In the genomic region with DNA sequence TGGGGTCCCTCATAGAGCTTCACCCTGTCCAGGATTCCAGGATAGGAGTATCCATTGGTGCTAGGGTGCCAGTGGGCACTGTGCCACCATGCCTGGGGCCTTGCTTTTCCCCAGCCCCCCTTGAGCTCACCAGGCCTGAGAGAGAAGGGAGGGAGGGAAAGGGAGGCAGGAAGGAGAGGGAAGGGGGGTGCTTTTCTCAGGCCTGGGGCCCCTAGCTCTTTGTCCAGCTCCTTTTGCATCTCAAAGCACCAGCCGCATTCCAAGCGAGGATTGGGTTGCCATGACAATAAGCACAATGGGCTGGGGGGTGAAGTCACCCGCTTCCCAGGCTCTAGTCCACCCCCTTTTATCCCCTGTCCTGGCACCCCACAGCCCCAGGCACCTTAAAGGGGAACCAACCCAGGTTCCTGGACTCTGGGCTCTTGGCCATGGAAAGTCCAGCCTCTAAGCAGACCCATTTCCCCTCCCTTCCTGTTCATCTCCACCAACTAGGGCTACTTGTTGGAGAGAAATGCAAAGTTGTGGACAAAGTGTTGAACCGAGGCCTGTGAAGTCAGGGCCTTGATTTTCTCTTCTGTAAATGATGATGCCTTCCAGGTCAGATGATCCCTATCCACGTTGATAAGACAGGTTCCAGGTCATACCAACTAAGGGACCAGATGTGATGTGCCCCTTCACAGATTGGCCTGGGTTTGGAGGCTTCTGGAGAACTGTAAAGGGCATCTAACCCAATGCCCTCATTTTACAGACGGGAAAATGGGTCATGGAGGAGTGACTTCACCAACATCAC, we compare ENCODE assay signal across 11 cellular contexts. TPM values are rescaled to one million over a fixed set of nuclear protein-coding genes. Genes with fewer than 3 reads are reported as not detected.
DNase-seq lines count a peak whose midpoint lies in the region; ATAC-seq and TF ChIP-seq lines count a peak whose summit lies in the region.
"Had no signal": no experiment of that assay in that cellular context is flagged by ENCODE, and none has a peak within 500 bp of the region (broad histone marks: within the 10 kb centered on the region; RNA-seq: fewer than 3 reads in every experiment).

No MANE protein-coding gene starts in this region.

- H3K9me3 Mint-ChIP-seq in naive thymus-derived CD4-positive, alpha-beta T cell, result peaks cover 0 to 2% (median 0%) of the 10 kb centered on the region in 11 donors
- H3K9me3 Mint-ChIP-seq in immature natural killer cell, result no peaks in the 10 kb centered on the region

- H2AFZ ChIP-seq in HCT116 (ENCODE audit: low read depth, low read length, poor library complexity, severe bottlenecking), result no peak overlapping the region

- peaks cover 8 to 35% (median 28%) of the 10 kb centered on the region in 7 donors for H3K4me1 Mint-ChIP-seq in naive thymus-derived CD4-positive, alpha-beta T cell
- peaks cover 23% of the 10 kb centered on the region in 2 donors for H3K4me1 Mint-ChIP-seq in immature natural killer cell

- no peak for TF ChIP-seq RAD21 in HCT116 (IDR thresholded peaks at IDR 0.05; ENCODE audit: low read depth)

- H3K4me1 ChIP-seq in HCT116 (ENCODE audit: control insufficient read depth in 1 of 2, insufficient read depth in 2 of 2, low read length in 2 of 2), result peaks cover 15 to 36% of the 10 kb centered on the region in 2 experiments; a peak in 3 of 4 replicates
- H3K4me1 ChIP-seq in naive thymus-derived CD4-positive, alpha-beta T cell (ENCODE audit: control insufficient read depth in 2 of 2, insufficient read depth in 2 of 2, low read length in 2 of 2), result peaks cover 11 to 25% of the 10 kb centered on the region in 2 donors

- H3K27ac Mint-ChIP-seq in naive thymus-derived CD4-positive, alpha-beta T cell, result peak overlapping the region in 6 of 9 donors; percentile 57 to 89 (median 75)
- H3K27ac Mint-ChIP-seq in immature natural killer cell, result peak overlapping the region in 3 of 6 donors; percentile 58 to 80 (median 73)

- H3K4me3 Mint-ChIP-seq in naive thymus-derived CD4-positive, alpha-beta T cell, result peak overlapping the region in 8 of 10 donors; percentile 21 to 80 (median 54)
- H3K4me3 Mint-ChIP-seq in immature natural killer cell, result peak overlapping the region in 2 of 5 donors; percentile 41 to 77

- H3K4me3 ChIP-seq in AG04450 (ENCODE audit: low read depth, low read length) (peak overlapping the region; percentile 64), HCT116 (replicated peaks in 1 of 2; ENCODE audit: low read depth in 1 of 2, low read length in 2 of 2) (peak overlapping the region; percentile 65 to 66), dorsolateral prefrontal cortex (peak overlapping the region in 50 of 59 donors; percentile 2 to 76 (median 65))
- no peak overlapping the region for H3K4me3 ChIP-seq in naive thymus-derived CD4-positive, alpha-beta T cell (ENCODE audit: low read length)

- H3K27me3 ChIP-seq in AG04450 (ENCODE audit: control insufficient read depth, insufficient read depth, low read length) (no peaks in the 10 kb centered on the region), HCT116 (ENCODE audit: insufficient read depth, low read length) (no peaks in the 10 kb centered on the region), dorsolateral prefrontal cortex (no peaks in the 10 kb centered on the region)
- H3K27me3 ChIP-seq in naive thymus-derived CD4-positive, alpha-beta T cell (ENCODE audit: control insufficient read depth in 2 of 2, insufficient read depth in 2 of 2, low read length in 2 of 2), result no peaks in the 10 kb centered on the region

- no peak for TF ChIP-seq CTCF in AG04450 (IDR thresholded peaks at IDR 0.05; ENCODE audit: low read depth, low read length)
- no peak for TF ChIP-seq CTCF in HCT116 (IDR thresholded peaks at IDR 0.05 in 2 of 3, conservative IDR thresholded peaks at IDR 0.05 in 1 of 3; ENCODE audit: borderline replicate concordance in 1 of 3, insufficient read depth in 1 of 3, low read depth in 2 of 3, low read length in 2 of 3)
- TF ChIP-seq CTCF in dorsolateral prefrontal cortex (IDR thresholded peaks at IDR 0.05 in 54 of 56, conservative IDR thresholded peaks at IDR 0.05 in 2 of 56; ENCODE audit: low read depth in 1 of 56, partially characterized antibody in 56 of 56), result no peak

- POLR2A ChIA-PET in AG04450 (lab: Yijun Ruan, JAX), result no interaction called here
- POLR2A ChIA-PET in HCT116 (lab: Charles Lee), result no interaction called here
- POLR2A ChIA-PET in naive thymus-derived CD4-positive, alpha-beta T cell (lab: Charles Lee), result interaction anchor here (1.1 to 1.6 kb wide), 2 partner anchors 12 to 45 kb away, joined by 3 to 5 read pairs; a partner anchor contains a TSS

- H3K9me2 ChIP-seq in HCT116 (ENCODE audit: insufficient read depth), result no peaks in the 10 kb centered on the region

- peaks cover 9% of the 10 kb centered on the region for H3K79me2 ChIP-seq in HCT116 (ENCODE audit: insufficient read depth, low read length)

- no peak for TF ChIP-seq POLR2A in HCT116 (IDR thresholded peaks at IDR 0.05; ENCODE audit: borderline replicate concordance, extremely low read depth, insufficient read depth, insufficient read length)

- H3K27ac ChIP-seq in AG04450 (ENCODE audit: low read depth, low read length) (no peak overlapping the region), HCT116 (ENCODE audit: low read depth, low read length) (no peak overlapping the region; the same call in 1 of the 2 replicates), dorsolateral prefrontal cortex (peak overlapping the region in 40 of 59 donors; percentile 30 to 91 (median 74))
- H3K27ac ChIP-seq in naive thymus-derived CD4-positive, alpha-beta T cell (ENCODE audit: low read depth, low read length), result no peak overlapping the region

- ATAC-seq in HCT116 (no peak), GM21526 (IDR thresholded peaks at IDR 0.05; ENCODE audit: low FRiP score, unreplicated experiment) (no peak), GM19452 (IDR thresholded peaks at IDR 0.05; ENCODE audit: unreplicated experiment) (no peak)
- no peak for ATAC-seq in naive thymus-derived CD4-positive, alpha-beta T cell

- DNase-seq in AG04450 (ENCODE audit: low read depth, low spot score) (no peak), HCT116 (ENCODE audit: low read depth, low spot score) (no peak), dorsolateral prefrontal cortex (peak in 4 of 10 donors; percentile 38 to 70 (median 58)), immature natural killer cell (no peak), dedifferentiated amniotic fluid mesenchymal stem cell (ENCODE audit: extremely low spot score) (no peak)
- no peak for DNase-seq in naive thymus-derived CD4-positive, alpha-beta T cell
- DNase-seq: dermis blood vessel endothelial cell had no signal

- H3K9me3 ChIP-seq in AG04450 (ENCODE audit: control insufficient read depth, insufficient read depth, low read length) (no peaks in the 10 kb centered on the region; the same call in 1 of the 2 replicates), HCT116 (ENCODE audit: control insufficient read depth in 1 of 2, insufficient read depth in 1 of 2, low read depth in 1 of 2, low read length in 2 of 2) (no peaks in the 10 kb centered on the region)
- no peaks in the 10 kb centered on the region for H3K9me3 ChIP-seq in naive thymus-derived CD4-positive, alpha-beta T cell (ENCODE audit: control insufficient read depth in 2 of 3, low read length in 3 of 3)
- H3K9me3 ChIP-seq: psoas muscle, thoracic aorta had no signal

- BruUV-seq in HCT116 (replicated peaks; lab: Mats Ljungman, UMichigan), result no TSS peak

- H3K27me3 Mint-ChIP-seq in naive thymus-derived CD4-positive, alpha-beta T cell, result no peaks in the 10 kb centered on the region
- peaks cover 12 to 18% (median 16%) of the 10 kb centered on the region in 3 donors for H3K27me3 Mint-ChIP-seq in immature natural killer cell (ENCODE audit: low read depth in 3 of 3)

- peaks cover 3 to 17% of the 10 kb centered on the region in 2 experiments; a peak in 2 of 4 replicates for H3K36me3 ChIP-seq in HCT116 (ENCODE audit: control insufficient read depth in 1 of 2, insufficient read depth in 2 of 2, low read length in 2 of 2)
- no peaks in the 10 kb centered on the region for H3K36me3 ChIP-seq in naive thymus-derived CD4-positive, alpha-beta T cell (ENCODE audit: control insufficient read depth in 2 of 3, insufficient read depth in 3 of 3, low read length in 3 of 3)

- RAD21 ChIA-PET in HCT116 (lab: Charles Lee; ENCODE audit: low non-redundant PET in 1 of 2, low total read pairs in 2 of 2, uncharacterized antibody in 2 of 2, unreplicated experiment in 2 of 2), result no interaction called here

- H3K36me3 Mint-ChIP-seq in naive thymus-derived CD4-positive, alpha-beta T cell, result peaks cover 0 to 9% (median 0%) of the 10 kb centered on the region in 5 donors
- no peaks in the 10 kb centered on the region for H3K36me3 Mint-ChIP-seq in immature natural killer cell

- peak overlapping the region; percentile 89 for H3K9ac ChIP-seq in HCT116 (ENCODE audit: low read length)

- intact Hi-C loops in HCT116 (cut with micrococcal nuclease), result no loop called here
- intact Hi-C loops in dorsolateral prefrontal cortex (cut with DNase I), result no loop called here
- intact Hi-C loops in naive thymus-derived CD4-positive, alpha-beta T cell (cut with micrococcal nuclease), result no loop called here

- H4K20me1 ChIP-seq in HCT116 (ENCODE audit: insufficient read depth), result no peaks in the 10 kb centered on the region

- peak overlapping the region; percentile 95 for H3K4me2 ChIP-seq in HCT116 (ENCODE audit: low read length)

- CTCF ChIA-PET in AG04450 (lab: Charles Lee) (interaction anchor here (0.7 to 3.7 kb wide), 4 partner anchors 11 to 55 kb away, joined by 3 to 20 read pairs (median 6); a partner anchor contains a TSS), HCT116 (lab: Charles Lee) (interaction anchor here (3.2 to 4.6 kb wide), 2 partner anchors 11 to 22 kb away, joined by 16 to 71 read pairs; a partner anchor contains a TSS)
- CTCF ChIA-PET in naive thymus-derived CD4-positive, alpha-beta T cell (lab: Charles Lee), result interaction anchor here (1.2 to 1.4 kb wide), 2 partner anchors 11 to 23 kb away, joined by 3 to 4 read pairs; a partner anchor contains a TSS

RNA-seq across cellular contexts. Expression of a gene that starts 11.4 kb away (rescaled TPM):
- polyA plus RNA-seq in AG04450 (2011; rRNA removed), result 32.5 and 34.6 TPM in 2 replicates
- polyA minus RNA-seq in AG04450 (2011; rRNA and poly(A)+ RNA removed), result 27.0 and 38.5 TPM in 2 replicates
- total RNA-seq in HCT116 (2021; ENCODE audit: unreplicated experiment), result 15.9 TPM
- 14.3 and 14.5 TPM in 2 replicates for polyA plus RNA-seq in HCT116 (2012)
- 10 to 100 TPM; 10.2 to 41.2 (median 21.5) TPM for total RNA-seq in dorsolateral prefrontal cortex
- 10 to 100 TPM; 26.0 to 35.9 (median 28.1) TPM for total RNA-seq in naive thymus-derived CD4-positive, alpha-beta T cell
- 1 to 10 TPM in 1 of 2 donors, under 1 TPM in 1; 0.87 to 2.6 TPM for polyA plus RNA-seq in naive thymus-derived CD4-positive, alpha-beta T cell
- 1 to 10 TPM in 2 of 3 donors, not detected in 1; 1.3 to 1.8 TPM for polyA plus RNA-seq in immature natural killer cell

RNA-seq across cellular contexts. Expression of a gene that starts 12.2 kb away (rescaled TPM):
- polyA plus RNA-seq in AG04450 (2011; rRNA removed) (44.6 and 62.3 TPM in 2 replicates), immature natural killer cell (10 to 100 TPM; 51.1 to 62.6 (median 55.1) TPM)
- 33.4 and 56.5 TPM in 2 replicates for polyA minus RNA-seq in AG04450 (2011; rRNA and poly(A)+ RNA removed)
- total RNA-seq in HCT116 (2021; ENCODE audit: unreplicated experiment) (69.1 TPM), dorsolateral prefrontal cortex (10 to 100 TPM; 13.5 to 26.7 (median 20.0) TPM)
- 94.7 and 108 TPM in 2 replicates for polyA plus RNA-seq in HCT116 (2012)
- total RNA-seq in naive thymus-derived CD4-positive, alpha-beta T cell, result 10 to 100 TPM; 19.5 to 40.8 (median 22.0) TPM
- 10 to 100 TPM; 48.9 to 49.9 TPM for polyA plus RNA-seq in naive thymus-derived CD4-positive, alpha-beta T cell

RNA-seq across cellular contexts. Expression of a gene that starts 22.6 kb away (rescaled TPM):
- polyA plus RNA-seq in AG04450 (2011; rRNA removed) (2.9 and 3.8 TPM in 2 replicates), immature natural killer cell (under 1 TPM in 1 of 3 donors, not detected in 2; 0.43 TPM)
- polyA minus RNA-seq in AG04450 (2011; rRNA and poly(A)+ RNA removed), result 5.1 and 9.9 TPM in 2 replicates
- total RNA-seq in HCT116 (2021; ENCODE audit: unreplicated experiment) (3.8 TPM), dorsolateral prefrontal cortex (10 to 100 TPM; 10.2 to 31.0 (median 19.3) TPM)
- polyA plus RNA-seq in HCT116 (2012), result 2.0 and 2.2 TPM in 2 replicates
- 10 to 100 TPM in 1 of 5 experiments, 1 to 10 TPM in 4; 3.5 to 21.9 (median 4.1) TPM for total RNA-seq in naive thymus-derived CD4-positive, alpha-beta T cell
- 1 to 10 TPM in 1 of 2 donors, under 1 TPM in 1; 0.69 to 1.3 TPM for polyA plus RNA-seq in naive thymus-derived CD4-positive, alpha-beta T cell

RNA-seq across cellular contexts. Expression of a gene that starts 23.2 kb away (rescaled TPM):
- polyA plus RNA-seq in AG04450 (2011; rRNA removed), result 102 and 131 TPM in 2 replicates
- 175 and 190 TPM in 2 replicates for polyA minus RNA-seq in AG04450 (2011; rRNA and poly(A)+ RNA removed)
- 143 TPM for total RNA-seq in HCT116 (2021; ENCODE audit: unreplicated experiment)
- 289 and 294 TPM in 2 replicates for polyA plus RNA-seq in HCT116 (2012)
- 100 to 1,000 TPM in 14 of 120 experiments, 10 to 100 TPM in 106; 49.0 to 130 (median 82.4) TPM for total RNA-seq in dorsolateral prefrontal cortex
- 100 to 1,000 TPM in 4 of 5 experiments, 10 to 100 TPM in 1; 97.4 to 236 (median 155) TPM for total RNA-seq in naive thymus-derived CD4-positive, alpha-beta T cell
- polyA plus RNA-seq in naive thymus-derived CD4-positive, alpha-beta T cell, result 100 to 1,000 TPM; 450 to 469 TPM
- polyA plus RNA-seq in immature natural killer cell, result 100 to 1,000 TPM; 396 to 465 (median 435) TPM

RNA-seq across cellular contexts. Expression of a gene that starts 56.0 kb away (rescaled TPM):
- 16.8 and 35.6 TPM in 2 replicates for polyA plus RNA-seq in AG04450 (2011; rRNA removed)
- polyA minus RNA-seq in AG04450 (2011; rRNA and poly(A)+ RNA removed), result 5.9 and 6.1 TPM in 2 replicates
- total RNA-seq in HCT116 (2021; ENCODE audit: unreplicated experiment), result 113 TPM
- polyA plus RNA-seq in HCT116 (2012), result 188 and 190 TPM in 2 replicates
- 10 to 100 TPM; 28.0 to 77.8 (median 52.8) TPM for total RNA-seq in dorsolateral prefrontal cortex
- 10 to 100 TPM; 29.1 to 50.4 (median 43.8) TPM for total RNA-seq in naive thymus-derived CD4-positive, alpha-beta T cell
- polyA plus RNA-seq in naive thymus-derived CD4-positive, alpha-beta T cell, result 100 to 1,000 TPM in 1 of 2 donors, 10 to 100 TPM in 1; 99.2 to 128 TPM
- polyA plus RNA-seq in immature natural killer cell, result 100 to 1,000 TPM; 103 to 274 (median 126) TPM

Comparison
In these comparisons a context has a peak if more than half of its experiments do, and no peak if none do; other contexts are left out.
1. H3K27ac ChIP-seq: peak in dorsolateral prefrontal cortex (40 of 59); none in AG04450 (single experiment), HCT116 (single experiment) and naive thymus-derived CD4-positive, alpha-beta T cell (single experiment).